ENCODE assay signal across 15 cellular contexts in genomic region chr13:99558570-99559180, GRCh38.
"Had no signal": no experiment of that assay in that cellular context is flagged by ENCODE, and none has a peak within 500 bp of the region (broad histone marks: within the 10 kb centered on the region; RNA-seq: fewer than 3 reads in every experiment).

No MANE protein-coding gene starts in this region.

- H3K4me3 Mint-ChIP-seq: activated CD4-positive, alpha-beta memory T cell treated with anti-CD3 and anti-CD28 coated beads for 36 hours; activated naive CD8-positive, alpha-beta T cell treated with anti-CD3 and anti-CD28 coated beads, Interleukin-2, amount 50 U/mL, for 24 hours; activated T-helper 1 cell treated with anti-CD3 and anti-CD28 coated beads, Interleukin-12 subunit alpha, Interleukin-12 subunit beta, Interleukin-2, Interleukin-4 antibody, amounts not matched to agents 30 ng/mL and 10 ng/mL and 1 ng/mL, durations not matched to agents 14 hours and 24 hours and 36 hours; endodermal cell had no signal

- H3K4me1 Mint-ChIP-seq: endodermal cell had no signal

- H3K27ac ChIP-seq: left ventricle myocardium inferior, parathyroid adenoma, stomach, thoracic aorta had no signal

- H3K9me3 ChIP-seq: left ventricle myocardium inferior, stomach, thoracic aorta had no signal

- H3K79me2 ChIP-seq: parathyroid adenoma had no signal

- H3K27ac Mint-ChIP-seq: activated CD4-positive, alpha-beta memory T cell treated with anti-CD3 and anti-CD28 coated beads for 36 hours; activated naive CD8-positive, alpha-beta T cell treated with anti-CD3 and anti-CD28 coated beads, Interleukin-2, amount 50 U/mL, for 24 hours; activated T-helper 1 cell treated with anti-CD3 and anti-CD28 coated beads, Interleukin-12 subunit alpha, Interleukin-12 subunit beta, Interleukin-2, Interleukin-4 antibody, amounts not matched to agents 30 ng/mL and 10 ng/mL and 1 ng/mL, durations not matched to agents 14 hours and 24 hours and 36 hours; endodermal cell had no signal

- ATAC-seq: activated naive CD8-positive, alpha-beta T cell treated with anti-CD3 and anti-CD28 coated beads, Interleukin-2, amount 50 U/mL, for 24 hours had no signal

- H3K27me3 ChIP-seq: stomach had no signal

- H3K9ac ChIP-seq: parathyroid adenoma had no signal

- H3K4me3 ChIP-seq: left ventricle myocardium inferior, stomach, thoracic aorta had no signal

- H2AFZ ChIP-seq: parathyroid adenoma had no signal

- H3K27me3 Mint-ChIP-seq: activated CD4-positive, alpha-beta memory T cell treated with anti-CD3 and anti-CD28 coated beads for 36 hours; activated naive CD8-positive, alpha-beta T cell treated with anti-CD3 and anti-CD28 coated beads, Interleukin-2, amount 50 U/mL, for 24 hours had no signal

- H3K4me1 ChIP-seq: left ventricle myocardium inferior, parathyroid adenoma had no signal

- H3K9me3 Mint-ChIP-seq: activated CD4-positive, alpha-beta memory T cell treated with anti-CD3 and anti-CD28 coated beads for 36 hours; activated naive CD8-positive, alpha-beta T cell treated with anti-CD3 and anti-CD28 coated beads, Interleukin-2, amount 50 U/mL, for 24 hours; activated T-helper 1 cell treated with anti-CD3 and anti-CD28 coated beads, Interleukin-12 subunit alpha, Interleukin-12 subunit beta, Interleukin-2, Interleukin-4 antibody, amounts not matched to agents 30 ng/mL and 10 ng/mL and 1 ng/mL, durations not matched to agents 14 hours and 24 hours and 36 hours; endodermal cell had no signal

- DNase-seq: activated CD4-positive, alpha-beta memory T cell treated with anti-CD3 and anti-CD28 coated beads for 36 hours; activated CD4-positive, alpha-beta T cell treated with anti-CD3 and anti-CD28 coated beads for 1 hour; activated naive CD4-positive, alpha-beta T cell treated with Interleukin-2 at 50 U/mL for 16 hours; activated naive CD8-positive, alpha-beta T cell treated with anti-CD3 and anti-CD28 coated beads, Interleukin-2, amount 50 U/mL, for 24 hours; endodermal cell; erythroblast; glutamatergic neuron; islet precursor cell; left ventricle myocardium inferior; stimulated activated CD4-positive, alpha-beta T cell treated with anti-CD3 and anti-CD28 coated beads, Interleukin-15, amount 100 ng/mL, for 24 hours; stimulated activated CD4-positive, alpha-beta T cell treated with anti-CD3 and anti-CD28 coated beads, Interleukin-4, amount 100 ng/mL, for 24 hours; stomach had no signal
